Comparison of ENCODE assay signal across 24 cellular contexts in the genomic region with DNA sequence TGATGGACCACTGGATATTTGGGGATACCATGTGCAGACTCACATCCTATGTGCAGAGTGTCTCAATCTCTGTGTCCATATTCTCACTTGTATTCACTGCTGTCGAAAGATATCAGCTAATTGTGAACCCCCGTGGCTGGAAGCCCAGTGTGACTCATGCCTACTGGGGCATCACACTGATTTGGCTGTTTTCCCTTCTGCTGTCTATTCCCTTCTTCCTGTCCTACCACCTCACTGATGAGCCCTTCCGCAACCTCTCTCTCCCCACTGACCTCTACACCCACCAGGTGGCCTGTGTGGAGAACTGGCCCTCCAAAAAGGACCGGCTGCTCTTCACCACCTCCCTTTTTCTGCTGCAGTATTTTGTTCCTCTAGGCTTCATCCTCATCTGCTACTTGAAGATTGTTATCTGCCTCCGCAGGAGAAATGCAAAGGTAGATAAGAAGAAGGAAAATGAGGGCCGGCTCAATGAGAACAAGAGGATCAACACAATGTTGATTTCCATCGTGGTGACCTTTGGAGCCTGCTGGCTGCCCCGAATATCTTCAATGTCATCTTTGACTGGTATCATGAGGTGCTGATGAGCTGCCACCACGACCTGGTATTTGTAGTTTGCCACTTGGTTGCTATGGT. TPM values are rescaled to one million over a fixed set of nuclear protein-coding genes. Genes with fewer than 3 reads are reported as not detected.
DNase-seq lines count a peak whose midpoint lies in the region; ATAC-seq and TF ChIP-seq lines count a peak whose summit lies in the region.
"Had no signal": no experiment of that assay in that cellular context is flagged by ENCODE, and none has a peak within 500 bp of the region (broad histone marks: within the 10 kb centered on the region; RNA-seq: fewer than 3 reads in every experiment).

No MANE protein-coding gene starts in this region.

- DNase-seq in A172 (ENCODE audit: low spot score) (peak; percentile 76), M059J (ENCODE audit: low read depth) (peak; percentile 37), cerebellum (ENCODE audit: low spot score) (peak; percentile 17), left ventricle myocardium superior (peak; percentile 42), tibial nerve (ENCODE audit: low spot score in 2 of 2) (no peak), NCI-H1417 treated with DMSO at 0.1 percent for 48 hours (lab: John Stamatoyannopoulos, UW) (no peak)
- DNase-seq in CD8-positive, alpha-beta memory T cell, result no peak
- DNase-seq: activated CD4-positive, alpha-beta T cell treated with anti-CD3 and anti-CD28 coated beads, Interleukin-2, amount 10 ng/mL, durations not matched to agents 7 days and 5 days; activated CD8-positive, alpha-beta memory T cell treated with anti-CD3 and anti-CD28 coated beads, Interleukin-2, amount 50 U/mL, for 48 hours; activated gamma-delta T cell; central memory CD4-positive, alpha-beta T cell; DMS153; effector memory CD8-positive, alpha-beta T cell; H9; hippocampal formation; naive thymus-derived CD8-positive, alpha-beta T cell; NCI-H187 treated with DMSO at 0.1 percent for 48 hours; NK-92 treated with Interleukin-12 subunit alpha and Interleukin-12 subunit beta, amount 100 ng/mL, for 24 hours had no signal

- no peak overlapping the region for H3K4me3 ChIP-seq in tibial nerve
- H3K4me3 ChIP-seq in CD8-positive, alpha-beta memory T cell (ENCODE audit: low read length), result no peak overlapping the region

- H3K27me3 ChIP-seq in tibial nerve, result no peaks in the 10 kb centered on the region
- H3K27me3 ChIP-seq in CD8-positive, alpha-beta memory T cell (ENCODE audit: insufficient read depth, low read length, poor library complexity, severe bottlenecking), result no peaks in the 10 kb centered on the region

- H3K4me1 Mint-ChIP-seq in CD8-positive, alpha-beta memory T cell, result no peaks in the 10 kb centered on the region
- H3K4me1 Mint-ChIP-seq: activated CD4-positive, alpha-beta T cell treated with anti-CD3 and anti-CD28 coated beads, Interleukin-2, amount 10 ng/mL, durations not matched to agents 7 days and 5 days; CD14-positive monocyte had no signal

- peaks cover 0 to 4% (median 0%) of the 10 kb centered on the region in 5 donors for H3K9me3 Mint-ChIP-seq in CD8-positive, alpha-beta memory T cell

- no peak for TF ChIP-seq POLR2A in tibial nerve (IDR thresholded peaks at IDR 0.05)

- peak; percentile 60 for ATAC-seq in left ventricle myocardium superior
- no peak for ATAC-seq in HG03457 (IDR thresholded peaks at IDR 0.05; ENCODE audit: unreplicated experiment)
- ATAC-seq: effector memory CD8-positive, alpha-beta T cell; HepG2; naive thymus-derived CD8-positive, alpha-beta T cell had no signal

- peaks cover 0 to 11% (median 0%) of the 10 kb centered on the region in 3 donors for H3K36me3 ChIP-seq in tibial nerve
- no peaks in the 10 kb centered on the region for H3K36me3 ChIP-seq in CD8-positive, alpha-beta memory T cell (ENCODE audit: insufficient read depth, low read length)

- H3K4me3 Mint-ChIP-seq in CD8-positive, alpha-beta memory T cell, result no peak overlapping the region
- H3K4me3 Mint-ChIP-seq: activated CD4-positive, alpha-beta T cell treated with anti-CD3 and anti-CD28 coated beads, Interleukin-2, amount 10 ng/mL, durations not matched to agents 7 days and 5 days; CD14-positive monocyte; effector memory CD8-positive, alpha-beta T cell; H9; naive thymus-derived CD8-positive, alpha-beta T cell had no signal

- no peak for TF ChIP-seq EP300 in tibial nerve (IDR thresholded peaks at IDR 0.05)

- no peaks in the 10 kb centered on the region for H3K27me3 Mint-ChIP-seq in CD8-positive, alpha-beta memory T cell
- H3K27me3 Mint-ChIP-seq: activated CD4-positive, alpha-beta T cell treated with anti-CD3 and anti-CD28 coated beads, Interleukin-2, amount 10 ng/mL, durations not matched to agents 7 days and 5 days; naive thymus-derived CD8-positive, alpha-beta T cell had no signal

- CTCF ChIA-PET in CD8-positive, alpha-beta memory T cell (lab: Charles Lee), result no interaction called here

- H3K4me1 ChIP-seq in tibial nerve, result no peaks in the 10 kb centered on the region
- no peaks in the 10 kb centered on the region for H3K4me1 ChIP-seq in CD8-positive, alpha-beta memory T cell (ENCODE audit: insufficient read depth, low read length)

- H3K27ac Mint-ChIP-seq in CD8-positive, alpha-beta memory T cell, result peak overlapping the region in 1 of 8 donors; percentile 93
- H3K27ac Mint-ChIP-seq: activated CD4-positive, alpha-beta T cell treated with anti-CD3 and anti-CD28 coated beads, Interleukin-2, amount 10 ng/mL, durations not matched to agents 7 days and 5 days; effector memory CD8-positive, alpha-beta T cell; H9 had no signal

- H3K36me3 Mint-ChIP-seq in CD8-positive, alpha-beta memory T cell, result peaks cover 4 to 6% (median 4%) of the 10 kb centered on the region in 3 donors

- TF ChIP-seq CTCF in tibial nerve (IDR thresholded peaks at IDR 0.05), result no peak

- H3K27ac ChIP-seq in tibial nerve, result no peak overlapping the region
- no peak overlapping the region for H3K27ac ChIP-seq in CD8-positive, alpha-beta memory T cell (ENCODE audit: low read depth, low read length)

- intact Hi-C loops in left ventricle myocardium superior (cut with micrococcal nuclease), result no loop called here

- no peaks in the 10 kb centered on the region for H3K9me3 ChIP-seq in tibial nerve
- H3K9me3 ChIP-seq in CD8-positive, alpha-beta memory T cell (ENCODE audit: low read length), result no peaks in the 10 kb centered on the region

- POLR2A ChIA-PET in CD8-positive, alpha-beta memory T cell (lab: Charles Lee), result no interaction called here

- whole genome bisulfite sequencing in tibial nerve, 2 donors, result 74 to 79% methylated on average over 9 of the region's 9 CpGs

RNA-seq across cellular contexts. Expression of a gene that starts 54.5 kb away (rescaled TPM):
- 10.2 and 13.5 TPM in 2 replicates for total RNA-seq in A172 (2014; rRNA removed; shearing (Covaris generic))
- total RNA-seq in M059J (2014; rRNA removed; shearing (Covaris generic)), result 5.8 and 9.7 TPM in 2 replicates
- total RNA-seq in cerebellum (39.9 TPM), left ventricle myocardium superior (13.7 TPM), tibial nerve (10 to 100 TPM; 12.6 to 17.0 (median 15.0) TPM)
- 10 to 100 TPM; 42.7 to 45.9 TPM for total RNA-seq in CD8-positive, alpha-beta memory T cell
- polyA plus RNA-seq in CD8-positive, alpha-beta memory T cell, result 20.1 TPM

RNA-seq across cellular contexts. Expression of a gene that starts 59.0 kb away (rescaled TPM):
- total RNA-seq in A172 (2014; rRNA removed; shearing (Covaris generic)), result not detected in 2 replicates
- total RNA-seq in M059J (2014; rRNA removed; shearing (Covaris generic)), result not detected in 2 replicates
- 0.18 TPM for total RNA-seq in cerebellum
- 8.7 TPM for total RNA-seq in left ventricle myocardium superior
- total RNA-seq in tibial nerve, result 10 to 100 TPM; 16.1 to 52.0 (median 24.3) TPM
- not detected for total RNA-seq in CD8-positive, alpha-beta memory T cell
- polyA plus RNA-seq in CD8-positive, alpha-beta memory T cell, result not detected
- total RNA-seq: activated CD4-positive, alpha-beta T cell treated with anti-CD3 and anti-CD28 coated beads, Interleukin-2, amount 10 ng/mL, durations not matched to agents 7 days and 5 days; fibroblast of lung; H9; HepG2; kidney epithelial cell; naive thymus-derived CD8-positive, alpha-beta T cell; NCI-H460 had no signal
- polyA plus RNA-seq: CD14-positive monocyte, fibroblast of lung, HepG2 had no signal

Comparison
In these comparisons a context has a peak if more than half of its experiments do, and no peak if none do; other contexts are left out.
1. DNase-seq: peak in A172 (single experiment), M059J (single experiment), cerebellum (single experiment) and left ventricle myocardium superior (single experiment); none in tibial nerve (0 of 2), CD8-positive, alpha-beta memory T cell (0 of 5) and NCI-H1417 treated with DMSO at 0.1 percent for 48 hours (single experiment).